1 cellular context compared by ENCODE assay signal in the genomic region with DNA sequence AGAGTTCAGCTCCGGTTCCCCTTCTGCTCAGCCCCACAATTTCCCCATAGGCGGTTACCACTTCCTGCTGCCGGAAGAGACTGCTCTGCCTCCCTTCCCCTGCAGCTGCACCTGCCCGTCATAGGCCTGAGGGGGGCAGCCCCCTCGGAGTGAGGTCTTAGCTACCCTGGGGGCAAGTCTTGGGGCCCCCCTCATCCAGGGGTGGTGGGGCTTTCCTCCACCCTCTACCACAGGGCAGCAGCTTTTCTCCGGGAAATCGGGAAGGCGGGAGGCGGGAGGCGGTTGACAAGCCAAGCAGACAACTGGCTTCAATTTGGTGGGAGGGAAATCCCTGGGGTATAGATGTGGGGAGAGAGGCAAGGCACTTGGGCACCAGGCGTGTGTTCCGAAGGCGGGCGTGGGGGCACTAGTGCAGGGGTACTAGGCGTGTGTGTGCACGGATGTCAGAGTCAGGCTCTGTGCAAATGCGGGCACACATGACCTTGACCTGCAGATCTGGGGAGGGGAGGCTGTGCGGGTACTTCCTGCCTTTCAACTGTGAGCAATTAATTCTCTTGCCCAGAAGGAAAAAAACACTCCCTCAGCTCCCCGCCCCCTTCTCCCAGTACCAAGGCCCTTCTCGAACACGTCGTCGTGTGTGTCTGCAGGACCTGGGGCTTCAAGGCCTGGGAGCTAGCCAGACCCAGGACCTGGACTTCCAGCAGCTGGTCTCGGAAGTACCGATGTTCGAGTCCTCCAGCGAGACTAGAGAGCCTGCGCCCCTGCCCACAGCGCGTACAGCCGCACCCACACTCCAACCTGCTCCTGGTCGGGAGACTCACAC.
TF ChIP-seq lines count a peak whose summit lies in the region.

No MANE protein-coding gene starts in this region.

TF ChIP-seq in GM12878, 131 proteins besides CTCF, POLR2A, EP300 and RAD21 (continued from another document):
- TF ChIP-seq, protein P1, sequence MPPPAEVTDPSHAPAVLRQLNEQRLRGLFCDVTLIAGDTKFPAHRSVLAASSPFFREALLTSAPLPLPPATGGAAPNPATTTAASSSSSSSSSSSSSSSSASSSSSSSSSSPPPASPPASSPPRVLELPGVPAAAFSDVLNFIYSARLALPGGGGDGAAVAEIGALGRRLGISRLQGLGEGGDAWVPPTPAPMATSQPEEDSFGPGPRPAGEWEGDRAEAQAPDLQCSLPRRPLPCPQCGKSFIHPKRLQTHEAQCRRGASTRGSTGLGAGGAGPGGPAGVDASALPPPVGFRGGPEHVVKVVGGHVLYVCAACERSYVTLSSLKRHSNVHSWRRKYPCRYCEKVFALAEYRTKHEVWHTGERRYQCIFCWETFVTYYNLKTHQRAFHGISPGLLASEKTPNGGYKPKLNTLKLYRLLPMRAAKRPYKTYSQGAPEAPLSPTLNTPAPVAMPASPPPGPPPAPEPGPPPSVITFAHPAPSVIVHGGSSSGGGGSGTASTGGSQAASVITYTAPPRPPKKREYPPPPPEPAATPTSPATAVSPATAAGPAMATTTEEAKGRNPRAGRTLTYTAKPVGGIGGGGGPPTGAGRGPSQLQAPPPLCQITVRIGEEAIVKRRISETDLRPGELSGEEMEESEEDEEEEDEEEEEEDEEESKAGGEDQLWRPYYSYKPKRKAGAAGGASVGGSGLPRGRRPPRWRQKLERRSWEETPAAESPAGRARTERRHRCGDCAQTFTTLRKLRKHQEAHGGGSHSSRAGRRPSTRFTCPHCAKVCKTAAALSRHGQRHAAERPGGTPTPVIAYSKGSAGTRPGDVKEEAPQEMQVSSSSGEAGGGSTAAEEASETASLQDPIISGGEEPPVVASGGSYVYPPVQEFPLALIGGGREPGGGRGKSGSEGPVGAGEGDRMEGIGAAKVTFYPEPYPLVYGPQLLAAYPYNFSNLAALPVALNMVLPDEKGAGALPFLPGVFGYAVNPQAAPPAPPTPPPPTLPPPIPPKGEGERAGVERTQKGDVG (CRISPR knock-in tag; IDR thresholded peaks at IDR 0.05) = no peak
- TF ChIP-seq SP1 (IDR thresholded peaks at IDR 0.05; ENCODE audit: low read depth, low read length) = no peak
- no peak for TF ChIP-seq CBX3 (IDR thresholded peaks at IDR 0.05; ENCODE audit: borderline replicate concordance, low read depth)
- TF ChIP-seq, protein P2, sequence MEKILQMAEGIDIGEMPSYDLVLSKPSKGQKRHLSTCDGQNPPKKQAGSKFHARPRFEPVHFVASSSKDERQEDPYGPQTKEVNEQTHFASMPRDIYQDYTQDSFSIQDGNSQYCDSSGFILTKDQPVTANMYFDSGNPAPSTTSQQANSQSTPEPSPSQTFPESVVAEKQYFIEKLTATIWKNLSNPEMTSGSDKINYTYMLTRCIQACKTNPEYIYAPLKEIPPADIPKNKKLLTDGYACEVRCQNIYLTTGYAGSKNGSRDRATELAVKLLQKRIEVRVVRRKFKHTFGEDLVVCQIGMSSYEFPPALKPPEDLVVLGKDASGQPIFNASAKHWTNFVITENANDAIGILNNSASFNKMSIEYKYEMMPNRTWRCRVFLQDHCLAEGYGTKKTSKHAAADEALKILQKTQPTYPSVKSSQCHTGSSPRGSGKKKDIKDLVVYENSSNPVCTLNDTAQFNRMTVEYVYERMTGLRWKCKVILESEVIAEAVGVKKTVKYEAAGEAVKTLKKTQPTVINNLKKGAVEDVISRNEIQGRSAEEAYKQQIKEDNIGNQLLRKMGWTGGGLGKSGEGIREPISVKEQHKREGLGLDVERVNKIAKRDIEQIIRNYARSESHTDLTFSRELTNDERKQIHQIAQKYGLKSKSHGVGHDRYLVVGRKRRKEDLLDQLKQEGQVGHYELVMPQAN (conservative IDR thresholded peaks at IDR 0.05) = 0 out of 2 replicates have a peak, but pooled peaks have one; percentile 31
- TF ChIP-seq CREB1 (IDR thresholded peaks at IDR 0.05; ENCODE audit: low read depth) = no peak
- no peak for TF ChIP-seq NRF1 (conservative IDR thresholded peaks at IDR 0.05; ENCODE audit: low read depth, low read length)
- TF ChIP-seq IRF4 (IDR thresholded peaks at IDR 0.05; ENCODE audit: low read depth, low read length) = no peak
- TF ChIP-seq, protein P3, sequence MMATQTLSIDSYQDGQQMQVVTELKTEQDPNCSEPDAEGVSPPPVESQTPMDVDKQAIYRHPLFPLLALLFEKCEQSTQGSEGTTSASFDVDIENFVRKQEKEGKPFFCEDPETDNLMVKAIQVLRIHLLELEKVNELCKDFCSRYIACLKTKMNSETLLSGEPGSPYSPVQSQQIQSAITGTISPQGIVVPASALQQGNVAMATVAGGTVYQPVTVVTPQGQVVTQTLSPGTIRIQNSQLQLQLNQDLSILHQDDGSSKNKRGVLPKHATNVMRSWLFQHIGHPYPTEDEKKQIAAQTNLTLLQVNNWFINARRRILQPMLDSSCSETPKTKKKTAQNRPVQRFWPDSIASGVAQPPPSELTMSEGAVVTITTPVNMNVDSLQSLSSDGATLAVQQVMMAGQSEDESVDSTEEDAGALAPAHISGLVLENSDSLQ (IDR thresholded peaks at IDR 0.05) = peak; percentile 92
- no peak for TF ChIP-seq MYB (IDR thresholded peaks at IDR 0.05; ENCODE audit: borderline replicate concordance, low read depth, low read length)
- 0 out of 2 replicates have a peak, but pooled peaks have one; percentile 29 for TF ChIP-seq ELK1 (IDR thresholded peaks at IDR 0.05; ENCODE audit: low read depth, low read length)
- no peak for TF ChIP-seq RBBP5 (conservative IDR thresholded peaks at IDR 0.05)
- no peak; the same call in 1 of the 2 replicates for TF ChIP-seq CBFB (IDR thresholded peaks at IDR 0.05; ENCODE audit: low read depth)
- TF ChIP-seq, protein P4, sequence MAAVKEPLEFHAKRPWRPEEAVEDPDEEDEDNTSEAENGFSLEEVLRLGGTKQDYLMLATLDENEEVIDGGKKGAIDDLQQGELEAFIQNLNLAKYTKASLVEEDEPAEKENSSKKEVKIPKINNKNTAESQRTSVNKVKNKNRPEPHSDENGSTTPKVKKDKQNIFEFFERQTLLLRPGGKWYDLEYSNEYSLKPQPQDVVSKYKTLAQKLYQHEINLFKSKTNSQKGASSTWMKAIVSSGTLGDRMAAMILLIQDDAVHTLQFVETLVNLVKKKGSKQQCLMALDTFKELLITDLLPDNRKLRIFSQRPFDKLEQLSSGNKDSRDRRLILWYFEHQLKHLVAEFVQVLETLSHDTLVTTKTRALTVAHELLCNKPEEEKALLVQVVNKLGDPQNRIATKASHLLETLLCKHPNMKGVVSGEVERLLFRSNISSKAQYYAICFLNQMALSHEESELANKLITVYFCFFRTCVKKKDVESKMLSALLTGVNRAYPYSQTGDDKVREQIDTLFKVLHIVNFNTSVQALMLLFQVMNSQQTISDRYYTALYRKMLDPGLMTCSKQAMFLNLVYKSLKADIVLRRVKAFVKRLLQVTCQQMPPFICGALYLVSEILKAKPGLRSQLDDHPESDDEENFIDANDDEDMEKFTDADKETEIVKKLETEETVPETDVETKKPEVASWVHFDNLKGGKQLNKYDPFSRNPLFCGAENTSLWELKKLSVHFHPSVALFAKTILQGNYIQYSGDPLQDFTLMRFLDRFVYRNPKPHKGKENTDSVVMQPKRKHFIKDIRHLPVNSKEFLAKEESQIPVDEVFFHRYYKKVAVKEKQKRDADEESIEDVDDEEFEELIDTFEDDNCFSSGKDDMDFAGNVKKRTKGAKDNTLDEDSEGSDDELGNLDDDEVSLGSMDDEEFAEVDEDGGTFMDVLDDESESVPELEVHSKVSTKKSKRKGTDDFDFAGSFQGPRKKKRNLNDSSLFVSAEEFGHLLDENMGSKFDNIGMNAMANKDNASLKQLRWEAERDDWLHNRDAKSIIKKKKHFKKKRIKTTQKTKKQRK (IDR thresholded peaks at IDR 0.05; ENCODE audit: low read depth, low read length) = no peak
- TF ChIP-seq USF1 (IDR thresholded peaks at IDR 0.05; ENCODE audit: borderline replicate concordance, extremely low read length, insufficient read depth, low read depth, low read length) = no peak
- no peak for TF ChIP-seq MYC (IDR thresholded peaks at IDR 0.05; ENCODE audit: insufficient read depth, insufficient read length, insufficient replicate concordance, low read length, severe bottlenecking)
